Comparison of ENCODE assay signal across 8 cellular contexts in genomic region chr7:143279186-143280098, GRCh38. TPM values are rescaled to one million over a fixed set of nuclear protein-coding genes. Genes with fewer than 3 reads are reported as not detected.
DNase-seq lines count a peak whose midpoint lies in the region; ATAC-seq and TF ChIP-seq lines count a peak whose summit lies in the region.

No MANE protein-coding gene starts in this region.

- H3K4me1 Mint-ChIP-seq in activated CD8-positive, alpha-beta T cell treated with anti-CD3 and anti-CD28 coated beads for 36 hours (ENCODE audit: low read depth): peaks cover 40% of the 10 kb centered on the region

- H3K4me3 ChIP-seq in sigmoid colon (no peak overlapping the region), Karpas-422 (ENCODE audit: low read length) (no peak overlapping the region)

- peak overlapping the region; percentile 96 for H3K27ac Mint-ChIP-seq in activated CD8-positive, alpha-beta T cell treated with anti-CD3 and anti-CD28 coated beads for 36 hours

- H3K9ac ChIP-seq in Karpas-422 (ENCODE audit: low read length): no peak overlapping the region

- H3K4me1 ChIP-seq in sigmoid colon (peaks cover 0 to 6% (median 0%) of the 10 kb centered on the region in 4 donors), Karpas-422 (ENCODE audit: low read length) (peaks cover 9% of the 10 kb centered on the region)

- no peaks in the 10 kb centered on the region for H3K9me2 ChIP-seq in Karpas-422 (replicated peaks; ENCODE audit: insufficient read depth, low read length)

- POLR2A ChIA-PET in activated CD8-positive, alpha-beta T cell treated with anti-CD3 and anti-CD28 coated beads for 36 hours (lab: Charles Lee): interaction anchor here (1.0 to 5.8 kb wide), 7 partner anchors 9 to 20 kb away, joined by 3 to 72 read pairs (median 5); partner anchors contain the start of genes CASP2 and GSTK1

- TF ChIP-seq POLR2A in sigmoid colon (IDR thresholded peaks at IDR 0.05): no peak

- peak overlapping the region; percentile 80 for H3K4me3 Mint-ChIP-seq in activated CD8-positive, alpha-beta T cell treated with anti-CD3 and anti-CD28 coated beads for 36 hours

- no peaks in the 10 kb centered on the region for H3K36me3 ChIP-seq in sigmoid colon
- H3K36me3 ChIP-seq in Karpas-422 (ENCODE audit: insufficient read depth, low read length): no peaks in the 10 kb centered on the region

- TF ChIP-seq EP300 in sigmoid colon (IDR thresholded peaks at IDR 0.05): no peak

- no peaks in the 10 kb centered on the region for H3K36me3 Mint-ChIP-seq in activated CD8-positive, alpha-beta T cell treated with anti-CD3 and anti-CD28 coated beads for 36 hours (ENCODE audit: low read depth)

- no peak overlapping the region; the same call in 1 of the 2 replicates for H2AFZ ChIP-seq in Karpas-422 (ENCODE audit: low read length)

- intact Hi-C loops in activated CD8-positive, alpha-beta T cell treated with anti-CD3 and anti-CD28 coated beads for 36 hours (cut with micrococcal nuclease): loop anchor here (5.0 kb wide), 1 partner anchor 32 kb away; no protein-coding TSS in a partner anchor
- intact Hi-C loops in sigmoid colon (cut with DNase I): no loop called here

- 19 to 41% methylated on average over 8 of the region's 8 CpGs for WGBS in sigmoid colon, 2 donors

- CTCF ChIA-PET in activated CD8-positive, alpha-beta T cell treated with anti-CD3 and anti-CD28 coated beads for 36 hours (lab: Charles Lee): interaction anchor here (0.8 to 3.8 kb wide), 20 partner anchors 9 to 138 kb away, joined by 3 to 36 read pairs (median 4); partner anchors contain the start of genes CASP2, EPHA1 and GSTK1

- no peaks in the 10 kb centered on the region for H3K79me2 ChIP-seq in Karpas-422 (ENCODE audit: low read length)

- TF ChIP-seq CTCF in activated CD8-positive, alpha-beta T cell treated with anti-CD3 and anti-CD28 coated beads for 36 hours (IDR thresholded peaks at IDR 0.05): no peak
- TF ChIP-seq CTCF in sigmoid colon (IDR thresholded peaks at IDR 0.05): no peak

- DNase-seq in activated CD8-positive, alpha-beta T cell treated with anti-CD3 and anti-CD28 coated beads for 36 hours: no peak
- DNase-seq in globus pallidus (ENCODE audit: low spot score) (peak; percentile 94), sigmoid colon (no peak), Karpas-422 (no peak), NCI-H146 (lab: John Stamatoyannopoulos, UW) (no peak)
- no peak for DNase-seq in NK-92 treated with Interleukin-12 subunit alpha and Interleukin-12 subunit beta, amount 100 ng/mL, for 24 hours (lab: John Stamatoyannopoulos, UW)

- H3K9me3 ChIP-seq in sigmoid colon (no peaks in the 10 kb centered on the region), Karpas-422 (ENCODE audit: low read length) (no peaks in the 10 kb centered on the region)

- ATAC-seq in HG02973 (IDR thresholded peaks at IDR 0.05; ENCODE audit: unreplicated experiment): peak; percentile 53
- ATAC-seq in activated CD8-positive, alpha-beta T cell treated with anti-CD3 and anti-CD28 coated beads for 36 hours: peak; percentile 79
- ATAC-seq in GM18502 (IDR thresholded peaks at IDR 0.05; ENCODE audit: poor library complexity, unreplicated experiment): no peak

- H3K27ac ChIP-seq in sigmoid colon (peak overlapping the region; percentile 43 to 65 (median 50)), Karpas-422 (ENCODE audit: low read length) (no peak overlapping the region)

- H3K9me3 Mint-ChIP-seq in activated CD8-positive, alpha-beta T cell treated with anti-CD3 and anti-CD28 coated beads for 36 hours: no peaks in the 10 kb centered on the region

- no peaks in the 10 kb centered on the region for H4K20me1 ChIP-seq in Karpas-422 (ENCODE audit: insufficient read depth, low read depth, low read length)

- H3K27me3 Mint-ChIP-seq in activated CD8-positive, alpha-beta T cell treated with anti-CD3 and anti-CD28 coated beads for 36 hours: no peaks in the 10 kb centered on the region

- H3K4me2 ChIP-seq in Karpas-422 (ENCODE audit: low read depth, low read length, poor library complexity, severe bottlenecking): no peak overlapping the region

- no peaks in the 10 kb centered on the region for H3K27me3 ChIP-seq in sigmoid colon
- no peaks in the 10 kb centered on the region for H3K27me3 ChIP-seq in Karpas-422 (ENCODE audit: low read length)

RNA-seq across cellular contexts. Expression of gene TMEM139, which starts 5.3 kb away (rescaled TPM):
- 1 to 10 TPM; 1.6 to 2.0 TPM for total RNA-seq in activated CD8-positive, alpha-beta T cell treated with anti-CD3 and anti-CD28 coated beads for 36 hours
- total RNA-seq in sigmoid colon: under 1 TPM in 1 of 4 donors, not detected in 3; 0.71 TPM
- 10 to 100 TPM; 26.4 to 58.5 (median 54.8) TPM for polyA plus RNA-seq in sigmoid colon
- not detected in 2 replicates for total RNA-seq in Karpas-422 (2014; rRNA removed; shearing (Covaris generic); ENCODE audit: low replicate concordance)

RNA-seq across cellular contexts. Expression of gene CASP2, which starts 8.7 kb away (rescaled TPM):
- total RNA-seq in activated CD8-positive, alpha-beta T cell treated with anti-CD3 and anti-CD28 coated beads for 36 hours: 10 to 100 TPM; 79.6 to 80.9 TPM
- total RNA-seq in sigmoid colon: 10 to 100 TPM in 1 of 4 donors, 1 to 10 TPM in 3; 7.1 to 14.4 (median 7.8) TPM
- polyA plus RNA-seq in sigmoid colon: 10 to 100 TPM in 1 of 3 donors, 1 to 10 TPM in 2; 6.0 to 16.2 (median 6.0) TPM
- total RNA-seq in Karpas-422 (2014; rRNA removed; shearing (Covaris generic); ENCODE audit: low replicate concordance): 22.3 and 23.4 TPM in 2 replicates

RNA-seq across cellular contexts. Expression of gene GSTK1, which starts 16.2 kb away (rescaled TPM):
- total RNA-seq in activated CD8-positive, alpha-beta T cell treated with anti-CD3 and anti-CD28 coated beads for 36 hours: 100 to 1,000 TPM; 163 to 171 TPM
- 100 to 1,000 TPM; 111 to 168 (median 134) TPM for total RNA-seq in sigmoid colon
- 100 to 1,000 TPM; 158 to 247 (median 234) TPM for polyA plus RNA-seq in sigmoid colon
- total RNA-seq in Karpas-422 (2014; rRNA removed; shearing (Covaris generic); ENCODE audit: low replicate concordance): 156 and 174 TPM in 2 replicates

RNA-seq across cellular contexts. Expression of gene CLCN1, which starts 36.5 kb away (rescaled TPM):
- under 1 TPM in 1 of 2 experiments, not detected in 1; 0.09 TPM for total RNA-seq in activated CD8-positive, alpha-beta T cell treated with anti-CD3 and anti-CD28 coated beads for 36 hours
- total RNA-seq in sigmoid colon: under 1 TPM in 1 of 4 donors, not detected in 3; 0.14 TPM
- polyA plus RNA-seq in sigmoid colon: under 1 TPM in 1 of 3 donors, not detected in 2; 0.15 TPM
- total RNA-seq in Karpas-422 (2014; rRNA removed; shearing (Covaris generic); ENCODE audit: low replicate concordance): not detected in 2 replicates

RNA-seq across cellular contexts. Expression of gene TAS2R40, which starts 57.6 kb away (rescaled TPM):
- not detected for total RNA-seq in activated CD8-positive, alpha-beta T cell treated with anti-CD3 and anti-CD28 coated beads for 36 hours
- total RNA-seq in sigmoid colon: not detected
- polyA plus RNA-seq in sigmoid colon: not detected
- total RNA-seq in Karpas-422 (2014; rRNA removed; shearing (Covaris generic); ENCODE audit: low replicate concordance): not detected in 2 replicates
